In the genomic region with DNA sequence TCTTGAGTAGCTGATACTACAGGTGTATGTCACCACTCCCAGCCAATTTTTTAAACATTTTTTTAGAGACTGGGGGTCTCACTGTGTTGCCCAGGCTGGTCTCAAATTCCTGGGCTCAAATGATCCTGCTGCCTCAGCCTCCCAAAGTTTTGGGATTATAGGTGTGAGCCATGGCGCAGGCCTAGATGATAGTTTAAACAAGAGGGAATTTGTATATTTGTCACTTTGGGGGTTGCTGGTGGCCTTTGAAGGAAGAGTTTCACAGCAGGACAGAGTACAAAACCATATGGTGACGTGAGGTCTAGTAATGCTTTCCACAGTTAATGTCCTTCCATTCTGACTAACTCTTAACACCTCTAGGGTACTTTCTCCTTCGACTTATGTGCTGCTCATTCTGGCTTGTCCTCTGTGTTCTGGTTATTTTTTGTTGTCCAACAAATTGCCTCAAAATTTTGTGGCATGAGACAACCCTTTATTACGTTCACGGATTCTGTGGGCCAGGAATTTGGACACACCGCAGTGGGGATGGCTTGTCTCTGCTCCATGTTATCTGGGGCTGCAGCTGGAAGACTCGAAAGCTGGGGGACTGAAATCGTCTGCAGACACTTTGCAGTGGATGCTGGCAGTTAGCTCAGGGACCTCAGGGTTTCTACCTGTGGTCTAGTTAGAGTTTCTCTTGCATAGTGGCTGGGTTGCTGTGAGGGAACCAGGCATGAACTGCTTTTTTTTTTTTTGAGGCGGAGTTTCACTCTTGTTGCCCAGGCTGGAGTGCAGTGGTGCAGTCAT, we compare ENCODE assay signal across 11 cellular contexts. TPM values are rescaled to one million over a fixed set of nuclear protein-coding genes. Genes with fewer than 3 reads are reported as not detected.
DNase-seq lines count a peak whose midpoint lies in the region; ATAC-seq, FAIRE-seq and TF ChIP-seq lines count a peak whose summit lies in the region.
"Had no signal": no experiment of that assay in that cellular context is flagged by ENCODE, and none has a peak within 500 bp of the region (broad histone marks: within the 10 kb centered on the region; RNA-seq: fewer than 3 reads in every experiment).

No MANE protein-coding gene starts in this region.

- H3K27me3 ChIP-seq in PC-9 (ENCODE audit: insufficient read depth, low read depth) (no peaks in the 10 kb centered on the region), neural progenitor cell (no peaks in the 10 kb centered on the region)

- H4K20me1 ChIP-seq in PC-9 (ENCODE audit: insufficient read depth) (no peaks in the 10 kb centered on the region), neural progenitor cell (ENCODE audit: low read depth) (no peaks in the 10 kb centered on the region)

- no peaks in the 10 kb centered on the region for H3K36me3 Mint-ChIP-seq in neural progenitor cell

- H3K27ac Mint-ChIP-seq in neural progenitor cell: peak overlapping the region; percentile 89

- no peak overlapping the region for H3K4me3 Mint-ChIP-seq in neural progenitor cell

- H3K27me3 Mint-ChIP-seq in neural progenitor cell (ENCODE audit: insufficient read depth, low read depth): peaks cover 4% of the 10 kb centered on the region

- no peaks in the 10 kb centered on the region for H3K9me3 Mint-ChIP-seq in neural progenitor cell

- peak overlapping the region; percentile 94 for H3K27ac ChIP-seq in PC-9
- no peak overlapping the region for H3K27ac ChIP-seq in neural progenitor cell

- H3K9me3 ChIP-seq in PC-9 (ENCODE audit: insufficient read depth, low read depth): no peaks in the 10 kb centered on the region
- H3K9me3 ChIP-seq in neural progenitor cell (ENCODE audit: low read depth): no peaks in the 10 kb centered on the region

- H3K4me1 Mint-ChIP-seq in neural progenitor cell: peaks cover 71% of the 10 kb centered on the region

- no TSS peak for BruUV-seq in PC-9 (replicated peaks; lab: Mats Ljungman, UMichigan)

- POLR2A ChIA-PET in PC-9 (lab: Charles Lee; ENCODE audit: unreplicated experiment): no interaction called here

- H3F3A ChIP-seq in PC-9 (ENCODE audit: insufficient read depth, low read depth): peaks cover 65% of the 10 kb centered on the region
- peaks cover 18% of the 10 kb centered on the region for H3F3A ChIP-seq in neural progenitor cell (ENCODE audit: low read depth)

- H3K79me2 ChIP-seq in PC-9 (ENCODE audit: low read depth) (no peaks in the 10 kb centered on the region), neural progenitor cell (ENCODE audit: low read depth) (no peaks in the 10 kb centered on the region)

- peak; percentile 79 for DNase-seq in activated CD8-positive, alpha-beta memory T cell treated with anti-CD3 and anti-CD28 coated beads for 24 hours
- no peak for DNase-seq in activated CD8-positive, alpha-beta memory T cell treated with anti-CD3 and anti-CD28 coated beads, Interleukin-2, amount 50 U/mL, for 4 hours
- DNase-seq in PC-9: no peak
- no peak for DNase-seq in neural progenitor cell (ENCODE audit: low spot score)
- DNase-seq in posterior vena cava (ENCODE audit: low spot score): no peak
- no peak for DNase-seq in D721Med (ENCODE audit: insufficient read length, low spot score)
- no peak for DNase-seq in HTR-8/SVneo (ENCODE audit: insufficient read length, low spot score)
- DNase-seq: ACHN, NCI-H1694 had no signal

- no peak overlapping the region for H3K4me3 ChIP-seq in PC-9
- no peak overlapping the region for H3K4me3 ChIP-seq in neural progenitor cell

- H3K36me3 ChIP-seq in PC-9 (ENCODE audit: low read depth) (no peaks in the 10 kb centered on the region), neural progenitor cell (no peaks in the 10 kb centered on the region)

- no peak overlapping the region for H3K9ac ChIP-seq in neural progenitor cell

- intact Hi-C loops in PC-9 (cut with micrococcal nuclease; ENCODE audit: unreplicated experiment) (no loop called here), posterior vena cava (cut with DNase I) (loop anchor here in 1 of 2 donors (10.0 kb wide), 1 partner anchor 47 kb away; no protein-coding TSS in a partner anchor)

- H3K4me1 ChIP-seq in PC-9 (replicated peaks; ENCODE audit: insufficient read depth): peaks cover 75% of the 10 kb centered on the region
- H3K4me1 ChIP-seq in neural progenitor cell: peaks cover 37% of the 10 kb centered on the region

- peak overlapping the region; percentile 73; the same call in 1 of the 2 replicates for H3K4me2 ChIP-seq in PC-9
- no peak overlapping the region for H3K4me2 ChIP-seq in neural progenitor cell

- CTCF ChIA-PET in PC-9 (lab: Charles Lee): interaction anchor here (0.6 to 1.0 kb wide), 2 partner anchors 12 to 16 kb away, joined by 3 to 4 read pairs; no protein-coding TSS in a partner anchor

- no peaks in the 10 kb centered on the region for H3K9me2 ChIP-seq in PC-9 (ENCODE audit: insufficient read depth)

- TF ChIP-seq CTCF in PC-9 (conservative IDR thresholded peaks at IDR 0.05) (no peak), neural progenitor cell (IDR thresholded peaks at IDR 0.05) (no peak), D721Med (IDR thresholded peaks at IDR 0.05; ENCODE audit: insufficient read depth, missing control alignments) (no peak)

- ATAC-seq in GM21786 (IDR thresholded peaks at IDR 0.05; ENCODE audit: unreplicated experiment): peak; percentile 58

- FAIRE-seq in D721Med (lab: Jason Lieb, UNC): no peak
- no peak for FAIRE-seq in HTR-8/SVneo (lab: Jason Lieb, UNC)
- FAIRE-seq: islet of Langerhans had no signal

- no peak overlapping the region for H2AFZ ChIP-seq in PC-9
- H2AFZ ChIP-seq in neural progenitor cell (replicated peaks): no peak overlapping the region

RNA-seq across cellular contexts. Expression of a gene that starts 23.0 kb away (rescaled TPM):
- total RNA-seq in PC-9 (2021): 107 and 117 TPM in 2 replicates
- 2.0 and 7.1 TPM in 2 replicates for total RNA-seq in neural progenitor cell (ENCODE audit: low replicate concordance)
- 10 to 100 TPM; 28.5 to 51.5 TPM for total RNA-seq in posterior vena cava

RNA-seq across cellular contexts. Expression of a gene that starts 24.9 kb away (rescaled TPM):
- total RNA-seq in PC-9 (2021) (225 and 234 TPM in 2 replicates), neural progenitor cell (ENCODE audit: low replicate concordance) (80.3 and 96.9 TPM in 2 replicates), posterior vena cava (100 to 1,000 TPM; 150 to 167 TPM)

RNA-seq across cellular contexts. Expression of a gene that starts 47.2 kb away (rescaled TPM):
- 697 and 901 TPM in 2 replicates for total RNA-seq in PC-9 (2021)
- 1,479 and 2,270 TPM in 2 replicates for total RNA-seq in neural progenitor cell (ENCODE audit: low replicate concordance)
- total RNA-seq in posterior vena cava: 100 to 1,000 TPM; 342 to 378 TPM

RNA-seq across cellular contexts. Expression of a gene that starts 50.3 kb away (rescaled TPM):
- 72.9 and 81.6 TPM in 2 replicates for total RNA-seq in PC-9 (2021)
- 22.6 and 29.5 TPM in 2 replicates for total RNA-seq in neural progenitor cell (ENCODE audit: low replicate concordance)
- 10 to 100 TPM; 24.4 to 25.0 TPM for total RNA-seq in posterior vena cava
